ENCODE assay signal across 39 cellular contexts in genomic region chr10:117661316-117661715, GRCh38.
"Had no signal": no experiment of that assay in that cellular context is flagged by ENCODE, and none has a peak within 500 bp of the region (broad histone marks: within the 10 kb centered on the region; RNA-seq: fewer than 3 reads in every experiment).

No MANE protein-coding gene starts in this region.

- DNase-seq: activated effector memory CD4-positive, alpha-beta T cell treated with anti-CD3 and anti-CD28 coated beads, Interleukin-2, amount 50 U/mL, for 16 hours; activated effector memory CD4-positive, alpha-beta T cell treated with Interleukin-2 at 50 U/mL for 16 hours; activated gamma-delta T cell; activated gamma-delta T cell treated with Interleukin-2 at 50 U/mL for 16 hours; activated naive CD4-positive, alpha-beta T cell; activated naive CD4-positive, alpha-beta T cell treated with anti-CD3 and anti-CD28 coated beads for 36 hours; activated naive CD4-positive, alpha-beta T cell treated with anti-CD3 and anti-CD28 coated beads, Interleukin-2, amount 10 ng/mL, durations not matched to agents 7 days and 5 days; activated naive CD4-positive, alpha-beta T cell treated with anti-CD3 and anti-CD28 coated beads, Interleukin-2, amount 50 U/mL, for 16 hours; activated naive CD4-positive, alpha-beta T cell treated with Interleukin-2 at 50 U/mL for 16 hours; activated naive CD8-positive, alpha-beta T cell treated with anti-CD3 and anti-CD28 coated beads for 36 hours; activated naive CD8-positive, alpha-beta T cell treated with anti-CD3 and anti-CD28 coated beads, Interleukin-2, amount 10 ng/mL, durations not matched to agents 7 days and 5 days; activated naive CD8-positive, alpha-beta T cell treated with anti-CD3 and anti-CD28 coated beads, Interleukin-2, amount 50 U/mL, for 24 hours; activated T-cell treated with anti-CD3 and anti-CD28 coated beads for 4 hours; activated T-cell treated with anti-CD3 and anti-CD28 coated beads, Interleukin-2, amount 50 U/mL, for 1 hour; activated T-cell treated with anti-CD3 and anti-CD28 coated beads, Interleukin-2, amount 50 U/mL, for 24 hours; activated T-cell treated with anti-CD3 and anti-CD28 coated beads, Interleukin-2, amount 50 U/mL, for 4 hours; activated T-cell treated with anti-CD3 and anti-CD28 coated beads, Interleukin-2, amount 50 U/mL, for 48 hours; activated T-cell treated with anti-CD3 and anti-CD28 coated beads, Interleukin-2, amount 50 U/mL, for 72 hours; adrenal gland; amniotic stem cell; amygdala; anterior cingulate cortex; aorta; body of pancreas; brain microvascular endothelial cell; caudate nucleus; central memory CD4-positive, alpha-beta T cell; cerebellar nuclear complex had no signal

- H3K9me3 Mint-ChIP-seq: activated naive CD4-positive, alpha-beta T cell treated with anti-CD3 and anti-CD28 coated beads for 36 hours; activated naive CD4-positive, alpha-beta T cell treated with anti-CD3 and anti-CD28 coated beads, Interleukin-2, amount 10 ng/mL, durations not matched to agents 7 days and 5 days; activated T-helper 17 cell treated with anti-CD3 and anti-CD28 coated beads, Interleukin-2, amount 50 U/mL, for 72 hours; central memory CD8-positive, alpha-beta T cell had no signal

- H3K9me3 ChIP-seq: adrenal gland, ascending aorta, body of pancreas, breast epithelium had no signal

- H3K4me3 ChIP-seq: adrenal gland, ascending aorta, body of pancreas, breast epithelium, cardiac muscle cell had no signal

- H3K4me1 Mint-ChIP-seq: activated T-helper 17 cell treated with anti-CD3 and anti-CD28 coated beads, Interleukin-2, amount 50 U/mL, for 72 hours; central memory CD8-positive, alpha-beta T cell had no signal

- H3K36me3 ChIP-seq: adrenal gland, ascending aorta, brain microvascular endothelial cell, breast epithelium, cardiac muscle cell had no signal

- H3K4me3 Mint-ChIP-seq: activated naive CD4-positive, alpha-beta T cell treated with anti-CD3 and anti-CD28 coated beads for 36 hours; activated naive CD4-positive, alpha-beta T cell treated with anti-CD3 and anti-CD28 coated beads, Interleukin-2, amount 10 ng/mL, durations not matched to agents 7 days and 5 days; activated naive CD4-positive, alpha-beta T cell treated with anti-CD3 and anti-CD28 coated beads, Interleukin-2, amount 50 U/mL, for 24 hours; activated naive CD8-positive, alpha-beta T cell; activated naive CD8-positive, alpha-beta T cell treated with anti-CD3 and anti-CD28 coated beads for 36 hours; activated naive CD8-positive, alpha-beta T cell treated with anti-CD3 and anti-CD28 coated beads, Interleukin-2, amount 10 ng/mL, durations not matched to agents 7 days and 5 days; activated naive CD8-positive, alpha-beta T cell treated with anti-CD3 and anti-CD28 coated beads, Interleukin-2, amount 50 U/mL, for 24 hours; activated T-cell treated with anti-CD3 and anti-CD28 coated beads, Interleukin-2, amount 50 U/mL, for 24 hours; activated T-cell treated with anti-CD3 and anti-CD28 coated beads, Interleukin-2, amount 50 U/mL, for 4 hours; activated T-cell treated with anti-CD3 and anti-CD28 coated beads, Interleukin-2, amount 50 U/mL, for 72 hours; activated T-helper 1 cell treated with anti-CD3 and anti-CD28 coated beads, Interleukin-12 subunit alpha, Interleukin-12 subunit beta, Interleukin-2, Interleukin-4 antibody, amounts not matched to agents 30 ng/mL and 10 ng/mL and 1 ng/mL, durations not matched to agents 14 hours and 24 hours and 36 hours; activated T-helper 17 cell treated with anti-CD3 and anti-CD28 coated beads, Interleukin-2, amount 50 U/mL, for 72 hours; brain; central memory CD8-positive, alpha-beta T cell had no signal

- H3K27ac ChIP-seq: adrenal gland, ascending aorta, body of pancreas, brain microvascular endothelial cell, breast epithelium, cardiac muscle cell had no signal

- H3K27ac Mint-ChIP-seq: activated naive CD4-positive, alpha-beta T cell treated with anti-CD3 and anti-CD28 coated beads for 36 hours; activated naive CD4-positive, alpha-beta T cell treated with anti-CD3 and anti-CD28 coated beads, Interleukin-2, amount 10 ng/mL, durations not matched to agents 7 days and 5 days; activated naive CD4-positive, alpha-beta T cell treated with anti-CD3 and anti-CD28 coated beads, Interleukin-2, amount 50 U/mL, for 24 hours; activated naive CD4-positive, alpha-beta T cell treated with anti-CD3 and anti-CD28 coated beads, Interleukin-2, amount 50 U/mL, for 72 hours; activated naive CD8-positive, alpha-beta T cell; activated naive CD8-positive, alpha-beta T cell treated with anti-CD3 and anti-CD28 coated beads for 36 hours; activated naive CD8-positive, alpha-beta T cell treated with anti-CD3 and anti-CD28 coated beads, Interleukin-2, amount 10 ng/mL, durations not matched to agents 7 days and 5 days; activated naive CD8-positive, alpha-beta T cell treated with anti-CD3 and anti-CD28 coated beads, Interleukin-2, amount 50 U/mL, for 24 hours; activated T-cell treated with anti-CD3 and anti-CD28 coated beads, Interleukin-2, amount 50 U/mL, for 24 hours; activated T-cell treated with anti-CD3 and anti-CD28 coated beads, Interleukin-2, amount 50 U/mL, for 72 hours; activated T-helper 1 cell treated with anti-CD3 and anti-CD28 coated beads, Interleukin-12 subunit alpha, Interleukin-12 subunit beta, Interleukin-2, Interleukin-4 antibody, amounts not matched to agents 30 ng/mL and 10 ng/mL and 1 ng/mL, durations not matched to agents 14 hours and 24 hours and 36 hours; activated T-helper 17 cell treated with anti-CD3 and anti-CD28 coated beads, Interleukin-2, amount 50 U/mL, for 72 hours; activated T-helper 2 cell treated with anti-CD3 and anti-CD28 coated beads, Interferon-gamma antibody, Interleukin-2, Interleukin-4, amounts not matched to agents 10 μg/mL and 5 μg/mL and 100 μg/mL, durations not matched to agents 14 hours and 24 hours and 36 hours; brain had no signal

- H3K36me3 Mint-ChIP-seq: activated naive CD4-positive, alpha-beta T cell treated with anti-CD3 and anti-CD28 coated beads, Interleukin-2, amount 10 ng/mL, durations not matched to agents 7 days and 5 days; activated naive CD4-positive, alpha-beta T cell treated with anti-CD3 and anti-CD28 coated beads, Interleukin-2, amount 50 U/mL, for 24 hours; activated naive CD8-positive, alpha-beta T cell; activated naive CD8-positive, alpha-beta T cell treated with anti-CD3 and anti-CD28 coated beads, Interleukin-2, amount 10 ng/mL, durations not matched to agents 7 days and 5 days; brain had no signal

- ATAC-seq: activated naive CD4-positive, alpha-beta T cell treated with anti-CD3 and anti-CD28 coated beads, Interleukin-2, amount 50 U/mL, for 72 hours; activated naive CD8-positive, alpha-beta T cell treated with anti-CD3 and anti-CD28 coated beads, Interleukin-2, amount 50 U/mL, for 24 hours; activated T-cell treated with anti-CD3 and anti-CD28 coated beads, Interleukin-2, amount 50 U/mL, for 4 hours; activated T-cell treated with anti-CD3 and anti-CD28 coated beads, Interleukin-2, amount 50 U/mL, for 72 hours; activated T-helper 17 cell treated with anti-CD3 and anti-CD28 coated beads, Interleukin-2, amount 50 U/mL, for 72 hours; body of pancreas had no signal

- H3K27me3 Mint-ChIP-seq: activated naive CD4-positive, alpha-beta T cell treated with anti-CD3 and anti-CD28 coated beads, Interleukin-2, amount 50 U/mL, for 24 hours had no signal

- H3K27me3 ChIP-seq: adrenal gland, ascending aorta, body of pancreas, brain microvascular endothelial cell, breast epithelium, cardiac muscle cell had no signal

- H3K4me1 ChIP-seq: adrenal gland, ascending aorta, breast epithelium had no signal
